20 cellular contexts compared by ENCODE assay signal in genomic region chr16:75029854-75030253, GRCh38. TPM values are rescaled to one million over a fixed set of nuclear protein-coding genes. Genes with fewer than 3 reads are reported as not detected.
DNase-seq lines count a peak whose midpoint lies in the region; ATAC-seq, FAIRE-seq and TF ChIP-seq lines count a peak whose summit lies in the region.
"Had no signal": no experiment of that assay in that cellular context is flagged by ENCODE, and none has a peak within 500 bp of the region (broad histone marks: within the 10 kb centered on the region; RNA-seq: fewer than 3 reads in every experiment).

No MANE protein-coding gene starts in this region.

- CTCF ChIA-PET in AG04450 (lab: Charles Lee) = no interaction called here

- H3K9me3 Mint-ChIP-seq in activated T-helper 17 cell treated with anti-CD3 and anti-CD28 coated beads, Interleukin-2, amount 50 U/mL, for 72 hours = no peaks in the 10 kb centered on the region
- no peaks in the 10 kb centered on the region for H3K9me3 Mint-ChIP-seq in stimulated activated naive B cell treated with anti-CD40 and anti-IgM and Interleukin-4, amounts not matched to agents 10 μg/mL and 1 μg/mL and 100 μg/mL, for 72 hours
- H3K9me3 Mint-ChIP-seq: immature natural killer cell had no signal

- H3K4me1 Mint-ChIP-seq in activated T-helper 17 cell treated with anti-CD3 and anti-CD28 coated beads, Interleukin-2, amount 50 U/mL, for 72 hours = peaks cover 6% of the 10 kb centered on the region
- no peaks in the 10 kb centered on the region for H3K4me1 Mint-ChIP-seq in stimulated activated naive B cell treated with anti-CD40 and anti-IgM and Interleukin-4, amounts not matched to agents 10 μg/mL and 1 μg/mL and 100 μg/mL, for 72 hours
- H3K4me1 Mint-ChIP-seq: immature natural killer cell, neural progenitor cell had no signal

- DNase-seq in AG04450 (ENCODE audit: low read depth, low spot score) = peak; percentile 20
- DNase-seq in fibroblast of villous mesenchyme (ENCODE audit: low read depth) = peak; percentile 39
- no peak for DNase-seq in stimulated activated naive B cell treated with anti-CD40 and anti-IgM and Interleukin-4, amounts not matched to agents 10 μg/mL and 1 μg/mL and 100 μg/mL, for 72 hours
- no peak for DNase-seq in GM12892 (ENCODE audit: insufficient read length)
- no peak for DNase-seq in epidermal melanocyte (ENCODE audit: insufficient read length, low spot score)
- no peak for DNase-seq in activated T-cell treated with anti-CD3 and anti-CD28 coated beads for 4 hours
- DNase-seq: activated naive CD4-positive, alpha-beta T cell; DMS153; H7; immature natural killer cell; Kasumi-1; NCI-H146; NCI-H510A; right cardiac atrium; stimulated activated CD4-positive, alpha-beta T cell treated with anti-CD3 and anti-CD28 coated beads, Interleukin-2, amount 100 ng/mL, for 48 hours; transverse colon had no signal

- TF ChIP-seq CTCF in AG04450 (IDR thresholded peaks at IDR 0.05; ENCODE audit: low read depth, low read length) = no peak
- no peak for TF ChIP-seq CTCF in fibroblast of villous mesenchyme (IDR thresholded peaks at IDR 0.05; ENCODE audit: insufficient read depth, low read depth, low read length)

- peak overlapping the region; percentile 21 for H3K27ac ChIP-seq in AG04450 (ENCODE audit: low read depth, low read length)
- H3K27ac ChIP-seq: cardiac muscle cell, neural progenitor cell, transverse colon had no signal

- no peaks in the 10 kb centered on the region for H3K27me3 Mint-ChIP-seq in activated T-helper 17 cell treated with anti-CD3 and anti-CD28 coated beads, Interleukin-2, amount 50 U/mL, for 72 hours
- H3K27me3 Mint-ChIP-seq in stimulated activated naive B cell treated with anti-CD40 and anti-IgM and Interleukin-4, amounts not matched to agents 10 μg/mL and 1 μg/mL and 100 μg/mL, for 72 hours = no peaks in the 10 kb centered on the region

- no peak for TF ChIP-seq POLR2A in GM12892 (IDR thresholded peaks at IDR 0.05; ENCODE audit: low read depth, low read length)

- no peaks in the 10 kb centered on the region for H3K36me3 Mint-ChIP-seq in activated T-helper 17 cell treated with anti-CD3 and anti-CD28 coated beads, Interleukin-2, amount 50 U/mL, for 72 hours (ENCODE audit: low read depth)
- H3K36me3 Mint-ChIP-seq in stimulated activated naive B cell treated with anti-CD40 and anti-IgM and Interleukin-4, amounts not matched to agents 10 μg/mL and 1 μg/mL and 100 μg/mL, for 72 hours = no peaks in the 10 kb centered on the region
- H3K36me3 Mint-ChIP-seq: immature natural killer cell had no signal

- POLR2A ChIA-PET in AG04450 (lab: Yijun Ruan, JAX) = interaction anchor here (0.7 kb wide), 2 partner anchors 15 to 70 kb away, joined by 6 to 7 read pairs; no protein-coding TSS in a partner anchor

- ATAC-seq in HG02610 (IDR thresholded peaks at IDR 0.05; ENCODE audit: unreplicated experiment) = peak; percentile 40
- ATAC-seq in activated T-helper 17 cell treated with anti-CD3 and anti-CD28 coated beads, Interleukin-2, amount 50 U/mL, for 72 hours (replicated peaks) = peak; percentile 58
- ATAC-seq in stimulated activated naive B cell treated with anti-CD40 and anti-IgM and Interleukin-4, amounts not matched to agents 10 μg/mL and 1 μg/mL and 100 μg/mL, for 72 hours (replicated peaks) = no peak
- ATAC-seq: right cardiac atrium had no signal

- H3K27me3 ChIP-seq in AG04450 (ENCODE audit: control insufficient read depth, insufficient read depth, low read length) = no peaks in the 10 kb centered on the region
- H3K27me3 ChIP-seq: cardiac muscle cell, neural progenitor cell, transverse colon had no signal

- H3K9me3 ChIP-seq in AG04450 (ENCODE audit: control insufficient read depth, insufficient read depth, low read length) = no peaks in the 10 kb centered on the region
- H3K9me3 ChIP-seq: transverse colon had no signal

- no peak overlapping the region for H3K27ac Mint-ChIP-seq in activated T-helper 17 cell treated with anti-CD3 and anti-CD28 coated beads, Interleukin-2, amount 50 U/mL, for 72 hours
- H3K27ac Mint-ChIP-seq in stimulated activated naive B cell treated with anti-CD40 and anti-IgM and Interleukin-4, amounts not matched to agents 10 μg/mL and 1 μg/mL and 100 μg/mL, for 72 hours = no peak overlapping the region
- H3K27ac Mint-ChIP-seq: immature natural killer cell, neural progenitor cell had no signal

- no peak for FAIRE-seq in GM12892 (lab: Jason Lieb, UNC)

- H3K4me3 Mint-ChIP-seq in activated T-helper 17 cell treated with anti-CD3 and anti-CD28 coated beads, Interleukin-2, amount 50 U/mL, for 72 hours = no peak overlapping the region
- no peak overlapping the region for H3K4me3 Mint-ChIP-seq in stimulated activated naive B cell treated with anti-CD40 and anti-IgM and Interleukin-4, amounts not matched to agents 10 μg/mL and 1 μg/mL and 100 μg/mL, for 72 hours
- H3K4me3 Mint-ChIP-seq: immature natural killer cell, neural progenitor cell had no signal

- H3K4me3 ChIP-seq in AG04450 (ENCODE audit: low read depth, low read length) (no peak overlapping the region), fibroblast of villous mesenchyme (ENCODE audit: low read depth, low read length) (no peak overlapping the region)
- H3K4me3 ChIP-seq: cardiac muscle cell, neural progenitor cell, transverse colon had no signal

RNA-seq across cellular contexts. Expression of gene ZNRF1, which starts 31.0 kb away (rescaled TPM):
- polyA plus RNA-seq in AG04450 (2011; rRNA removed) = 31.6 and 36.5 TPM in 2 replicates
- 29.5 and 34.9 TPM in 2 replicates for polyA minus RNA-seq in AG04450 (2011; rRNA and poly(A)+ RNA removed)
- 10 to 100 TPM; 58.2 to 88.4 TPM for total RNA-seq in activated T-helper 17 cell treated with anti-CD3 and anti-CD28 coated beads, Interleukin-2, amount 50 U/mL, for 72 hours
- total RNA-seq in fibroblast of villous mesenchyme = 19.6 and 20.7 TPM in 2 replicates
- 9.2 TPM for polyA plus RNA-seq in GM12892 (2012; ENCODE audit: missing spikeins)

RNA-seq across cellular contexts. Expression of gene WDR59, which starts 44.9 kb away (rescaled TPM):
- polyA plus RNA-seq in AG04450 (2011; rRNA removed) = 45.6 and 48.1 TPM in 2 replicates
- polyA minus RNA-seq in AG04450 (2011; rRNA and poly(A)+ RNA removed) = 75.4 and 96.0 TPM in 2 replicates
- 100 to 1,000 TPM; 107 to 154 TPM for total RNA-seq in activated T-helper 17 cell treated with anti-CD3 and anti-CD28 coated beads, Interleukin-2, amount 50 U/mL, for 72 hours
- total RNA-seq in fibroblast of villous mesenchyme = 13.9 and 19.9 TPM in 2 replicates
- polyA plus RNA-seq in GM12892 (2012; ENCODE audit: missing spikeins) = 54.7 TPM

Comparison
In these comparisons a context has a peak if more than half of its experiments do, and no peak if none do; other contexts are left out.
1. DNase-seq: peak in AG04450 (single experiment) and fibroblast of villous mesenchyme (single experiment); none in stimulated activated naive B cell treated with anti-CD40 and anti-IgM and Interleukin-4, amounts not matched to agents 10 μg/mL and 1 μg/mL and 100 μg/mL, for 72 hours (single experiment), GM12892 (single experiment), epidermal melanocyte (single experiment) and activated T-cell treated with anti-CD3 and anti-CD28 coated beads for 4 hours (single experiment).
2. ATAC-seq: peak in HG02610 (single experiment) and activated T-helper 17 cell treated with anti-CD3 and anti-CD28 coated beads, Interleukin-2, amount 50 U/mL, for 72 hours (single experiment); none in stimulated activated naive B cell treated with anti-CD40 and anti-IgM and Interleukin-4, amounts not matched to agents 10 μg/mL and 1 μg/mL and 100 μg/mL, for 72 hours (0 of 2).